In the genomic region with DNA sequence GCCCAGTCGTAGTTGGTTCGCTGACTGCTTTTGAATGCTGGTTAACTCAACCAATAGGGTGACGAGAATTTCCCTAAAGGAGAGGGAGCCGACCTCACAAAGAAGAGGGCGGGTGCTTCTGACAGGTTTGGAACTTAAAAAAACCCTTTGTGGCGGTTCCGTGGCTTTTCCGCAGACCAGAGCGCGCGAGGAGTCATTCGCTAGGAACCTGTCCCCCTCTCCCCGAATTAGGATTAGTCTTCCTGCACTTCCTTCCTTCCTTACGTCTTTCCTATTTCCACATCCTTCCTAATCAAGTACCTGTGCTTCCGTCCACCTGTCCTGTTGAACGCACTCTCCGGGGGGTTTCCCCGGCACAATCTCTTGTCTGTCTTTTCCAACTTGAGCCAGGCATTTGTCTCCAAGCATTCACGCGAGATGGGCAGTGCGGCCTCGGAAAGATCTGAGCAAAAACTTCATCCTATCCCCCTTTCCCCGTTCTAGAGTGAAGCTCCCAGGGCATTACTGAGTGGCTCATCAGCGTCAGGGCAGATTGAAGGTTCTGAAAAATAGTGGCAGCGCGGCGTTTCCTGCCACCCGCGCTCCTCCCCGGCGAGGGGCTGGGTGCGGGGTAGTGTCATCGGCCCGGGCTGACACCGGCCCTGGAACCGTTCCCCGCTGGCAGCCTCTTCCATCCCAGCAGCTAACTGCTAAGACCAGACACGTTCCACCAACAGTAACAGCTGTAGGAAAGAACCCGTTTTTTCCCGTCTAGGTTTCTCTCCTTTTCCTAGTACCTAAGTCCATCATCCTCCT, we compare ENCODE assay signal across 8 cellular contexts. TPM values are rescaled to one million over a fixed set of nuclear protein-coding genes. Genes with fewer than 3 reads are reported as not detected.
DNase-seq lines count a peak whose midpoint lies in the region; ATAC-seq, FAIRE-seq and TF ChIP-seq lines count a peak whose summit lies in the region.

No MANE protein-coding gene starts in this region.

- H3K4me3 ChIP-seq in body of pancreas (peak overlapping the region; percentile 20 to 30), sigmoid colon (peak overlapping the region; percentile 54 to 91 (median 86))

- peak overlapping the region; percentile 93 for H3K27ac ChIP-seq in 22Rv1
- peak overlapping the region; percentile 88 to 98 (median 95) for H3K27ac ChIP-seq in body of pancreas
- peak overlapping the region; percentile 93 to 98 (median 96) for H3K27ac ChIP-seq in sigmoid colon

- ATAC-seq in GM18517 (IDR thresholded peaks at IDR 0.05; ENCODE audit: unreplicated experiment) (peak; percentile 85), HG03045 (IDR thresholded peaks at IDR 0.05; ENCODE audit: unreplicated experiment) (peak; percentile 80), body of pancreas (peak; percentile 84)

- TF ChIP-seq CTCF in 22Rv1 (IDR thresholded peaks at IDR 0.05), result no peak
- TF ChIP-seq CTCF in body of pancreas (IDR thresholded peaks at IDR 0.05), result no peak
- no peak for TF ChIP-seq CTCF in sigmoid colon (IDR thresholded peaks at IDR 0.05)

- FAIRE-seq in TTC549 (lab: Jason Lieb, UNC), result peak; percentile 96

- DNase-seq in NCI-H2081 treated with DMSO at 0.1 percent for 48 hours (lab: John Stamatoyannopoulos, UW) (peak; percentile 72), body of pancreas (peak; percentile 84 to 95 (median 88)), iPS DF 4.7 (ENCODE audit: extremely low read depth, low spot score) (peak; percentile 89), sigmoid colon (peak; percentile 94)

- intact Hi-C loops in body of pancreas (cut with DNase I), result loop anchor here (10.0 kb wide), 1 partner anchor 348 kb away; no protein-coding TSS in a partner anchor
- intact Hi-C loops in sigmoid colon (cut with DNase I), result loop anchor here (5.0 to 10.0 kb wide), 4 partner anchors 80 to 1468 kb away; partner anchors contain the start of gene EPM2A

- no peak for TF ChIP-seq EP300 in sigmoid colon (IDR thresholded peaks at IDR 0.05)

- H3K4me1 ChIP-seq in body of pancreas (peaks cover 14% of the 10 kb centered on the region), sigmoid colon (peaks cover 0 to 26% (median 13%) of the 10 kb centered on the region in 4 donors)

- no peaks in the 10 kb centered on the region for H3K36me3 ChIP-seq in body of pancreas (replicated peaks in 1 of 2; ENCODE audit: insufficient read depth in 1 of 2, low read depth in 2 of 2)
- no peaks in the 10 kb centered on the region for H3K36me3 ChIP-seq in sigmoid colon

- no peaks in the 10 kb centered on the region for H3K27me3 ChIP-seq in body of pancreas
- H3K27me3 ChIP-seq in sigmoid colon, result no peaks in the 10 kb centered on the region

- H3K9me3 ChIP-seq in body of pancreas (no peaks in the 10 kb centered on the region), sigmoid colon (no peaks in the 10 kb centered on the region)

- TF ChIP-seq POLR2A in body of pancreas (IDR thresholded peaks at IDR 0.05), result peak; percentile 71 to 97 (median 97)
- TF ChIP-seq POLR2A in sigmoid colon (IDR thresholded peaks at IDR 0.05), result peak; percentile 54 to 81

- 0% methylated on average over 40 of the region's 40 CpGs for WGBS in body of pancreas, 2 donors
- 0% methylated on average over 40 of the region's 40 CpGs for whole genome bisulfite sequencing in sigmoid colon, 2 donors

RNA-seq across cellular contexts. Expression of gene STXBP5, which starts 1.5 kb away (rescaled TPM):
- total RNA-seq in body of pancreas (10 to 100 TPM; 25.9 to 30.3 TPM), sigmoid colon (10 to 100 TPM; 24.2 to 34.3 (median 31.8) TPM)
- 10 to 100 TPM; 16.0 to 20.8 (median 18.0) TPM for polyA plus RNA-seq in sigmoid colon

Comparison
In these comparisons a context has a peak if more than half of its experiments do, and no peak if none do; other contexts are left out.
1. Peak in every context shown above with its lines: DNase-seq, ATAC-seq, H3K4me3 ChIP-seq and H3K27ac ChIP-seq.